24 cellular contexts compared by ENCODE assay signal in genomic region chr21:23003951-23004350, GRCh38.
"Had no signal": no experiment of that assay in that cellular context is flagged by ENCODE, and none has a peak within 500 bp of the region (broad histone marks: within the 10 kb centered on the region; RNA-seq: fewer than 3 reads in every experiment).

No MANE protein-coding gene starts in this region.

- DNase-seq: islet precursor cell; left ventricle myocardium inferior; mesendoderm; naive B cell; natural killer cell; nephron progenitor cell; occipital lobe; ovary; right lobe of liver; stimulated activated CD4-positive, alpha-beta T cell treated with anti-CD3 and anti-CD28 coated beads, Interleukin-1b, Interleukin-23, amount 100 ng/mL, for 48 hours; stimulated activated CD4-positive, alpha-beta T cell treated with anti-CD3 and anti-CD28 coated beads, Interleukin-2, amount 100 ng/mL, for 48 hours; stimulated activated CD4-positive, alpha-beta T cell treated with anti-CD3 and anti-CD28 coated beads, Interleukin-4, amount 100 ng/mL, for 4 hours; stimulated activated CD8-positive, alpha-beta memory T cell treated with anti-CD3 and anti-CD28 coated beads, Interleukin-4, amount 100 ng/mL, for 48 hours; stimulated activated naive CD4-positive, alpha-beta T cell treated with Interleukin-2 at 50 U/mL for 16 hours; stimulated activated naive CD8-positive, alpha-beta T cell treated with anti-CD3 and anti-CD28 coated beads, Interleukin-15, amount 100 ng/mL, for 72 hours; substantia nigra; uterus had no signal

- H2AFZ ChIP-seq: neural progenitor cell had no signal

- H3K4me3 ChIP-seq: left ventricle myocardium inferior, lung, neural progenitor cell, ovary, right atrium auricular region, right lobe of liver, smooth muscle cell, tibial nerve, uterus had no signal

- H3K9me3 ChIP-seq: neutrophil, ovary, right atrium auricular region, right lobe of liver, tibial nerve, uterus had no signal

- ATAC-seq: natural killer cell; right lobe of liver; stimulated activated memory B cell treated with anti-CD40 and anti-IgM and Interleukin-4, amounts not matched to agents 10 μg/mL and 1 μg/mL and 100 μg/mL, for 72 hours; stimulated activated naive CD8-positive, alpha-beta T cell treated with anti-CD3 and anti-CD28 coated beads, Interleukin-15, amount 100 ng/mL, for 72 hours had no signal

- H3K4me2 ChIP-seq: neural progenitor cell, smooth muscle cell had no signal

- H3K27me3 ChIP-seq: neural progenitor cell, neutrophil, ovary, right atrium auricular region, right lobe of liver, tibial nerve, uterus had no signal

- H3K36me3 ChIP-seq: left ventricle myocardium inferior, neural progenitor cell, neutrophil, ovary, right atrium auricular region, right lobe of liver, tibial nerve, uterus had no signal

- H3K4me1 ChIP-seq: left ventricle myocardium inferior, right atrium auricular region, right lobe of liver, tibial nerve, uterus had no signal

- H3K27ac ChIP-seq: left ventricle myocardium inferior, neural progenitor cell, neutrophil, ovary, right atrium auricular region, right lobe of liver, tibial nerve, uterus had no signal

- H3K9ac ChIP-seq: neural progenitor cell had no signal
